In the genomic region with DNA sequence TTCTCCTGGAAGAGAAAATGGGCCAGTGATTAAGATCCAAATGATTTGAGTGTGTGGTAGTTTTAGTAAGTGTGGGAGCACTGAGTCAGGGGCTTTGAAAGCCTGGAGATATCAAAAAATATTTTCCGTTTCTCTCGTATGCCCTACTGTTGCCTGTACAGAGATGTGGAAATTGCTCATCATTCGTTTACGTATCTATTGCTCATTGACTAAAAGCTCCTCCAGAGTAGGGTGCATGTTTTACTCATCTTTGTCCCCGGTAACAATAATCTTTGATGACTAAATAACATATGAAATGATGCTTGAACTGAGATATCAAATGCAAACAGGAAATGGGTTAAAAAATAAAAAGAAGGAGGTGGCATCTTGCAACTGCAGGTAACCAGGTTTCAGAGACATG, we compare ENCODE assay signal across 1 cellular context.
A peak's percentile ranks its signal among the peaks of the same experiment; 100 is the strongest.
TF ChIP-seq lines count a peak whose summit lies in the region.

No MANE protein-coding gene starts in this region.

TF ChIP-seq in A549, 52 proteins besides CTCF, POLR2A, EP300 and RAD21 (continued from another document):
- TF ChIP-seq, protein P1, sequence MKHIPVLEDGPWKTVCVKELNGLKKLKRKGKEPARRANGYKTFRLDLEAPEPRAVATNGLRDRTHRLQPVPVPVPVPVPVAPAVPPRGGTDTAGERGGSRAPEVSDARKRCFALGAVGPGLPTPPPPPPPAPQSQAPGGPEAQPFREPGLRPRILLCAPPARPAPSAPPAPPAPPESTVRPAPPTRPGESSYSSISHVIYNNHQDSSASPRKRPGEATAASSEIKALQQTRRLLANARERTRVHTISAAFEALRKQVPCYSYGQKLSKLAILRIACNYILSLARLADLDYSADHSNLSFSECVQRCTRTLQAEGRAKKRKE (CRISPR knock-in tag; IDR thresholded peaks at IDR 0.05; ENCODE audit: low read depth), result no peak; the same call in 1 of the 2 replicates
- TF ChIP-seq RARB (CRISPR knock-in tag; IDR thresholded peaks at IDR 0.05) (no peak), FOXS1 (CRISPR knock-in tag; IDR thresholded peaks at IDR 0.05) (no peak), JUNB (IDR thresholded peaks at IDR 0.05) (peak; percentile 45; the same call in 1 of the 2 replicates), RFX5 (IDR thresholded peaks at IDR 0.05) (no peak), HEYL (CRISPR knock-in tag; IDR thresholded peaks at IDR 0.05) (no peak), CBX8 (IDR thresholded peaks at IDR 0.05) (no peak), CBX2 (IDR thresholded peaks at IDR 0.05; ENCODE audit: borderline replicate concordance, low read depth) (no peak), GATA3 (IDR thresholded peaks at IDR 0.05; ENCODE audit: borderline replicate concordance) (peak; percentile 51; the same call in 1 of the 2 replicates), HOXA7 (CRISPR knock-in tag; IDR thresholded peaks at IDR 0.05) (no peak), FOSL2 (IDR thresholded peaks at IDR 0.05) (peak; percentile 26; the same call in 1 of the 2 replicates), FOSL2 (CRISPR knock-in tag; IDR thresholded peaks at IDR 0.05) (peak; percentile 64; the same call in 1 of the 2 replicates), EHF (CRISPR knock-in tag; IDR thresholded peaks at IDR 0.05) (no peak), ZNF302 (CRISPR knock-in tag; IDR thresholded peaks at IDR 0.05) (no peak), ESRRA (IDR thresholded peaks at IDR 0.05; ENCODE audit: borderline replicate concordance, low read length) (no peak), HOXB5 (CRISPR knock-in tag; IDR thresholded peaks at IDR 0.05) (no peak), JUN (IDR thresholded peaks at IDR 0.05) (no peak), SMC3 (IDR thresholded peaks at IDR 0.05) (no peak; the same call in 2 of the 3 replicates), KDM1A (IDR thresholded peaks at IDR 0.05; ENCODE audit: low read depth) (no peak), EHMT2 (IDR thresholded peaks at IDR 0.05; ENCODE audit: low read depth) (no peak), CEBPB (IDR thresholded peaks at IDR 0.05) (peak in 1 of 2 experiments; percentile 8; a peak in 1 of 4 replicates), ZFP36 (IDR thresholded peaks at IDR 0.05; ENCODE audit: borderline replicate concordance, partially characterized antibody) (no peak)
- TF ChIP-seq, protein P2, sequence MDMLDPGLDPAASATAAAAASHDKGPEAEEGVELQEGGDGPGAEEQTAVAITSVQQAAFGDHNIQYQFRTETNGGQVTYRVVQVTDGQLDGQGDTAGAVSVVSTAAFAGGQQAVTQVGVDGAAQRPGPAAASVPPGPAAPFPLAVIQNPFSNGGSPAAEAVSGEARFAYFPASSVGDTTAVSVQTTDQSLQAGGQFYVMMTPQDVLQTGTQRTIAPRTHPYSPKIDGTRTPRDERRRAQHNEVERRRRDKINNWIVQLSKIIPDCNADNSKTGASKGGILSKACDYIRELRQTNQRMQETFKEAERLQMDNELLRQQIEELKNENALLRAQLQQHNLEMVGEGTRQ (IDR thresholded peaks at IDR 0.05), result no peak
- TF ChIP-seq, protein P3, sequence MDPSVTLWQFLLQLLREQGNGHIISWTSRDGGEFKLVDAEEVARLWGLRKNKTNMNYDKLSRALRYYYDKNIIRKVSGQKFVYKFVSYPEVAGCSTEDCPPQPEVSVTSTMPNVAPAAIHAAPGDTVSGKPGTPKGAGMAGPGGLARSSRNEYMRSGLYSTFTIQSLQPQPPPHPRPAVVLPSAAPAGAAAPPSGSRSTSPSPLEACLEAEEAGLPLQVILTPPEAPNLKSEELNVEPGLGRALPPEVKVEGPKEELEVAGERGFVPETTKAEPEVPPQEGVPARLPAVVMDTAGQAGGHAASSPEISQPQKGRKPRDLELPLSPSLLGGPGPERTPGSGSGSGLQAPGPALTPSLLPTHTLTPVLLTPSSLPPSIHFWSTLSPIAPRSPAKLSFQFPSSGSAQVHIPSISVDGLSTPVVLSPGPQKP (IDR thresholded peaks at IDR 0.05; ENCODE audit: low read depth, low read length), result no peak
- TF ChIP-seq, protein P4, sequence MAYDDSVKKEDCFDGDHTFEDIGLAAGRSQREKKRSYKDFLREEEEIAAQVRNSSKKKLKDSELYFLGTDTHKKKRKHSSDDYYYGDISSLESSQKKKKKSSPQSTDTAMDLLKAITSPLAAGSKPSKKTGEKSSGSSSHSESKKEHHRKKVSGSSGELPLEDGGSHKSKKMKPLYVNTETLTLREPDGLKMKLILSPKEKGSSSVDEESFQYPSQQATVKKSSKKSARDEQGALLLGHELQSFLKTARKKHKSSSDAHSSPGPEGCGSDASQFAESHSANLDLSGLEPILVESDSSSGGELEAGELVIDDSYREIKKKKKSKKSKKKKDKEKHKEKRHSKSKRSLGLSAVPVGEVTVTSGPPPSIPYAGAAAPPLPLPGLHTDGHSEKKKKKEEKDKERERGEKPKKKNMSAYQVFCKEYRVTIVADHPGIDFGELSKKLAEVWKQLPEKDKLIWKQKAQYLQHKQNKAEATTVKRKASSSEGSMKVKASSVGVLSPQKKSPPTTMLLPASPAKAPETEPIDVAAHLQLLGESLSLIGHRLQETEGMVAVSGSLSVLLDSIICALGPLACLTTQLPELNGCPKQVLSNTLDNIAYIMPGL (CRISPR knock-in tag; IDR thresholded peaks at IDR 0.05; ENCODE audit: borderline replicate concordance), result no peak
- TF ChIP-seq, protein P5, sequence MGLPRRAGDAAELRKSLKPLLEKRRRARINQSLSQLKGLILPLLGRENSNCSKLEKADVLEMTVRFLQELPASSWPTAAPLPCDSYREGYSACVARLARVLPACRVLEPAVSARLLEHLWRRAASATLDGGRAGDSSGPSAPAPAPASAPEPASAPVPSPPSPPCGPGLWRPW (IDR thresholded peaks at IDR 0.05), result no peak
- TF ChIP-seq, protein P6, sequence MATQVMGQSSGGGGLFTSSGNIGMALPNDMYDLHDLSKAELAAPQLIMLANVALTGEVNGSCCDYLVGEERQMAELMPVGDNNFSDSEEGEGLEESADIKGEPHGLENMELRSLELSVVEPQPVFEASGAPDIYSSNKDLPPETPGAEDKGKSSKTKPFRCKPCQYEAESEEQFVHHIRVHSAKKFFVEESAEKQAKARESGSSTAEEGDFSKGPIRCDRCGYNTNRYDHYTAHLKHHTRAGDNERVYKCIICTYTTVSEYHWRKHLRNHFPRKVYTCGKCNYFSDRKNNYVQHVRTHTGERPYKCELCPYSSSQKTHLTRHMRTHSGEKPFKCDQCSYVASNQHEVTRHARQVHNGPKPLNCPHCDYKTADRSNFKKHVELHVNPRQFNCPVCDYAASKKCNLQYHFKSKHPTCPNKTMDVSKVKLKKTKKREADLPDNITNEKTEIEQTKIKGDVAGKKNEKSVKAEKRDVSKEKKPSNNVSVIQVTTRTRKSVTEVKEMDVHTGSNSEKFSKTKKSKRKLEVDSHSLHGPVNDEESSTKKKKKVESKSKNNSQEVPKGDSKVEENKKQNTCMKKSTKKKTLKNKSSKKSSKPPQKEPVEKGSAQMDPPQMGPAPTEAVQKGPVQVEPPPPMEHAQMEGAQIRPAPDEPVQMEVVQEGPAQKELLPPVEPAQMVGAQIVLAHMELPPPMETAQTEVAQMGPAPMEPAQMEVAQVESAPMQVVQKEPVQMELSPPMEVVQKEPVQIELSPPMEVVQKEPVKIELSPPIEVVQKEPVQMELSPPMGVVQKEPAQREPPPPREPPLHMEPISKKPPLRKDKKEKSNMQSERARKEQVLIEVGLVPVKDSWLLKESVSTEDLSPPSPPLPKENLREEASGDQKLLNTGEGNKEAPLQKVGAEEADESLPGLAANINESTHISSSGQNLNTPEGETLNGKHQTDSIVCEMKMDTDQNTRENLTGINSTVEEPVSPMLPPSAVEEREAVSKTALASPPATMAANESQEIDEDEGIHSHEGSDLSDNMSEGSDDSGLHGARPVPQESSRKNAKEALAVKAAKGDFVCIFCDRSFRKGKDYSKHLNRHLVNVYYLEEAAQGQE (IDR thresholded peaks at IDR 0.05), result no peak
